20 cellular contexts compared by ENCODE assay signal in genomic region chr6:161407115-161407514, GRCh38.
DNase-seq lines count a peak whose midpoint lies in the region; ATAC-seq and TF ChIP-seq lines count a peak whose summit lies in the region.
"Had no signal": no experiment of that assay in that cellular context is flagged by ENCODE, and none has a peak within 500 bp of the region (broad histone marks: within the 10 kb centered on the region; RNA-seq: fewer than 3 reads in every experiment).

No MANE protein-coding gene starts in this region.

- no peak for DNase-seq in CD8-positive, alpha-beta memory T cell
- DNase-seq in NCI-H1417 (lab: John Stamatoyannopoulos, UW) (peak in 2 of 3 experiments; percentile 37 to 74), nephron progenitor cell (no peak), A673 (ENCODE audit: low spot score) (no peak)
- DNase-seq: activated naive CD8-positive, alpha-beta T cell treated with anti-CD3 and anti-CD28 coated beads, Interleukin-2, amount 50 U/mL, for 24 hours; COR-L47; left ventricle myocardium inferior; NCI-H1092 treated with DMSO at 0.1 percent for 48 hours; NCI-H526 treated with DMSO at 0.1 percent for 48 hours; sigmoid colon; stimulated activated CD4-positive, alpha-beta T cell treated with anti-CD3 and anti-CD28 coated beads, Interleukin-2, amount 100 ng/mL, for 48 hours had no signal

- peaks cover 0 to 1% of the 10 kb centered on the region in 2 donors for H3K27me3 Mint-ChIP-seq in CD8-positive, alpha-beta memory T cell
- H3K27me3 Mint-ChIP-seq in brain, result no peaks in the 10 kb centered on the region
- peaks cover 7% of the 10 kb centered on the region for H3K27me3 Mint-ChIP-seq in nephron progenitor cell (ENCODE audit: low read depth, poor library complexity)
- H3K27me3 Mint-ChIP-seq: activated naive CD8-positive, alpha-beta T cell treated with anti-CD3 and anti-CD28 coated beads, Interleukin-2, amount 50 U/mL, for 24 hours; central memory CD8-positive, alpha-beta T cell; IgD-negative memory B cell had no signal

- CTCF ChIA-PET in CD8-positive, alpha-beta memory T cell (lab: Charles Lee), result interaction anchor here (1.5 kb wide), 1 partner anchor 11 kb away, joined by 4 read pairs; no protein-coding TSS in a partner anchor
- CTCF ChIA-PET in A673 (lab: Charles Lee), result no interaction called here

- H3K4me1 Mint-ChIP-seq in CD8-positive, alpha-beta memory T cell, result no peaks in the 10 kb centered on the region
- peaks cover 19% of the 10 kb centered on the region for H3K4me1 Mint-ChIP-seq in brain
- peaks cover 28% of the 10 kb centered on the region for H3K4me1 Mint-ChIP-seq in nephron progenitor cell
- H3K4me1 Mint-ChIP-seq: activated naive CD8-positive, alpha-beta T cell treated with anti-CD3 and anti-CD28 coated beads, Interleukin-2, amount 50 U/mL, for 24 hours; central memory CD8-positive, alpha-beta T cell; IgD-negative memory B cell had no signal

- no peak overlapping the region for H3K4me3 Mint-ChIP-seq in CD8-positive, alpha-beta memory T cell
- no peak overlapping the region for H3K4me3 Mint-ChIP-seq in brain
- no peak overlapping the region for H3K4me3 Mint-ChIP-seq in nephron progenitor cell
- H3K4me3 Mint-ChIP-seq: activated naive CD8-positive, alpha-beta T cell treated with anti-CD3 and anti-CD28 coated beads, Interleukin-2, amount 50 U/mL, for 24 hours; central memory CD8-positive, alpha-beta T cell; IgD-negative memory B cell; WTC11 had no signal

- no peaks in the 10 kb centered on the region for H3K36me3 Mint-ChIP-seq in CD8-positive, alpha-beta memory T cell
- H3K36me3 Mint-ChIP-seq in brain (peaks cover 7% of the 10 kb centered on the region), nephron progenitor cell (ENCODE audit: low read depth) (peaks cover 8% of the 10 kb centered on the region)
- H3K36me3 Mint-ChIP-seq: IgD-negative memory B cell had no signal

- POLR2A ChIA-PET in CD8-positive, alpha-beta memory T cell (lab: Charles Lee), result no interaction called here
- POLR2A ChIA-PET in A673 (lab: Charles Lee; ENCODE audit: low non-redundant PET), result no interaction called here

- ATAC-seq in GM21526 (IDR thresholded peaks at IDR 0.05; ENCODE audit: low FRiP score, unreplicated experiment) (no peak), HG02884 (IDR thresholded peaks at IDR 0.05; ENCODE audit: unreplicated experiment) (no peak), HG03196 (IDR thresholded peaks at IDR 0.05; ENCODE audit: unreplicated experiment) (no peak)
- ATAC-seq: activated naive CD8-positive, alpha-beta T cell treated with anti-CD3 and anti-CD28 coated beads, Interleukin-2, amount 50 U/mL, for 24 hours; WTC11 had no signal

- no TSS peak for BruUV-seq in A673 (replicated peaks; lab: Mats Ljungman, UMichigan)

- no peak overlapping the region for H3K4me3 ChIP-seq in CD8-positive, alpha-beta memory T cell (ENCODE audit: low read length)
- H3K4me3 ChIP-seq in A673 (ENCODE audit: low read depth, low read length, poor library complexity, severe bottlenecking), result no peak overlapping the region
- H3K4me3 ChIP-seq: left ventricle myocardium inferior, sigmoid colon, vagina had no signal

- peaks cover 0 to 3% (median 0%) of the 10 kb centered on the region in 5 donors for H3K9me3 Mint-ChIP-seq in CD8-positive, alpha-beta memory T cell
- peaks cover 5 to 14% (median 10%) of the 10 kb centered on the region in 5 experiments for H3K9me3 Mint-ChIP-seq in brain
- peaks cover 28% of the 10 kb centered on the region for H3K9me3 Mint-ChIP-seq in nephron progenitor cell
- H3K9me3 Mint-ChIP-seq: activated naive CD8-positive, alpha-beta T cell treated with anti-CD3 and anti-CD28 coated beads, Interleukin-2, amount 50 U/mL, for 24 hours; central memory CD8-positive, alpha-beta T cell; IgD-negative memory B cell had no signal

- H3K9me3 ChIP-seq in CD8-positive, alpha-beta memory T cell (ENCODE audit: low read length), result no peaks in the 10 kb centered on the region
- H3K9me3 ChIP-seq in A673 (ENCODE audit: low read depth, low read length, poor library complexity, severe bottlenecking), result no peaks in the 10 kb centered on the region
- H3K9me3 ChIP-seq: vagina had no signal

- H3K27ac ChIP-seq in CD8-positive, alpha-beta memory T cell (ENCODE audit: low read depth, low read length), result peak overlapping the region; percentile 1
- H3K27ac ChIP-seq in A673 (ENCODE audit: low read depth, low read length, poor library complexity, severe bottlenecking), result no peak overlapping the region
- H3K27ac ChIP-seq: HL-60, left ventricle myocardium inferior, sigmoid colon, vagina had no signal

- TF ChIP-seq CTCF in brain (conservative IDR thresholded peaks at IDR 0.05) (no peak), nephron progenitor cell (IDR thresholded peaks at IDR 0.05) (no peak), A673 (conservative IDR thresholded peaks at IDR 0.05; ENCODE audit: low read depth, low read length) (no peak)

- intact Hi-C loops in A673 (cut with micrococcal nuclease; ENCODE audit: unreplicated experiment), result no loop called here

- H3K27ac Mint-ChIP-seq in CD8-positive, alpha-beta memory T cell, result no peak overlapping the region
- H3K27ac Mint-ChIP-seq in brain (peak overlapping the region in 3 of 5 experiments; percentile 2 to 35 (median 32)), nephron progenitor cell (peak overlapping the region; percentile 36)
- H3K27ac Mint-ChIP-seq: activated naive CD8-positive, alpha-beta T cell treated with anti-CD3 and anti-CD28 coated beads, Interleukin-2, amount 50 U/mL, for 24 hours; IgD-negative memory B cell; WTC11 had no signal

- no peaks in the 10 kb centered on the region for H3K27me3 ChIP-seq in CD8-positive, alpha-beta memory T cell (ENCODE audit: insufficient read depth, low read length, poor library complexity, severe bottlenecking)
- no peaks in the 10 kb centered on the region for H3K27me3 ChIP-seq in A673 (replicated peaks; ENCODE audit: insufficient read depth, low read depth, low read length, poor library complexity)
- H3K27me3 ChIP-seq: sigmoid colon, vagina had no signal

- no peaks in the 10 kb centered on the region for H3K4me1 ChIP-seq in CD8-positive, alpha-beta memory T cell (ENCODE audit: insufficient read depth, low read length)
- no peaks in the 10 kb centered on the region for H3K4me1 ChIP-seq in A673 (ENCODE audit: insufficient read depth, low read length, poor library complexity, severe bottlenecking)
- H3K4me1 ChIP-seq: sigmoid colon, vagina had no signal

- no peaks in the 10 kb centered on the region for H3K36me3 ChIP-seq in CD8-positive, alpha-beta memory T cell (ENCODE audit: insufficient read depth, low read length)
- H3K36me3 ChIP-seq in A673 (ENCODE audit: insufficient read depth, low read length, poor library complexity, severe bottlenecking), result no peaks in the 10 kb centered on the region
- H3K36me3 ChIP-seq: left ventricle myocardium inferior, sigmoid colon, vagina had no signal

Comparison
In these comparisons a context has a peak if more than half of its experiments do, and no peak if none do; other contexts are left out.
1. DNase-seq: peak in NCI-H1417 (2 of 3); none in CD8-positive, alpha-beta memory T cell (0 of 5), nephron progenitor cell (single experiment) and A673 (single experiment).
2. H3K27ac Mint-ChIP-seq: peak in brain (3 of 5) and nephron progenitor cell (single experiment); none in CD8-positive, alpha-beta memory T cell (0 of 8).